2 cellular contexts compared by ENCODE assay signal in genomic region chr3:160010578-160010977, GRCh38.
TF ChIP-seq lines count a peak whose summit lies in the region.

No MANE protein-coding gene starts in this region.

TF ChIP-seq in GM12878, 131 proteins besides CTCF, POLR2A, EP300 and RAD21 (continued from another document and continues in another):
- TF ChIP-seq E4F1 (IDR thresholded peaks at IDR 0.05; ENCODE audit: borderline replicate concordance, partially characterized antibody): no peak
- TF ChIP-seq STAT3 (IDR thresholded peaks at IDR 0.05; ENCODE audit: low read depth, low read length): no peak
- TF ChIP-seq HDAC2 (IDR thresholded peaks at IDR 0.05): no peak
- no peak for TF ChIP-seq IRF3 (IDR thresholded peaks at IDR 0.05)
- TF ChIP-seq BHLHE40 (IDR thresholded peaks at IDR 0.05; ENCODE audit: borderline replicate concordance in 1 of 2, low read depth in 2 of 2, low read length in 1 of 2): peak; percentile 46 to 66; a peak in 2 of 4 replicates
- no peak for TF ChIP-seq WRNIP1 (IDR thresholded peaks at IDR 0.05; ENCODE audit: borderline replicate concordance, low read depth, low read length)
- no peak for TF ChIP-seq SUPT20H (IDR thresholded peaks at IDR 0.05; ENCODE audit: borderline replicate concordance, control insufficient read depth, low read depth, low read length)
- no peak for TF ChIP-seq RELA (IDR thresholded peaks at IDR 0.05; ENCODE audit: borderline replicate concordance, partially characterized antibody)
- TF ChIP-seq ELK1 (IDR thresholded peaks at IDR 0.05; ENCODE audit: low read depth, low read length): no peak
- no peak for TF ChIP-seq PRDM15 (CRISPR knock-in tag; IDR thresholded peaks at IDR 0.05)
- no peak for TF ChIP-seq NFYA (IDR thresholded peaks at IDR 0.05; ENCODE audit: borderline replicate concordance, low read depth, low read length)
- no peak for TF ChIP-seq MEF2A (IDR thresholded peaks at IDR 0.05; ENCODE audit: insufficient read depth, low read depth, low read length)
- no peak for TF ChIP-seq CEBPB (IDR thresholded peaks at IDR 0.05; ENCODE audit: borderline replicate concordance in 1 of 2, low read depth in 2 of 2, low read length in 2 of 2)
- peak; percentile 20; the same call in 1 of the 2 replicates for TF ChIP-seq PAX5 (IDR thresholded peaks at IDR 0.05; ENCODE audit: borderline replicate concordance, low read depth, low read length)
- no peak for TF ChIP-seq IRF5 (IDR thresholded peaks at IDR 0.05; ENCODE audit: borderline replicate concordance)
- TF ChIP-seq SIX5 (IDR thresholded peaks at IDR 0.05; ENCODE audit: low read depth, low read length, severe bottlenecking): no peak
- TF ChIP-seq GATAD2B (conservative IDR thresholded peaks at IDR 0.05; ENCODE audit: low read depth): no peak
- TF ChIP-seq POLR2AphosphoS2 (IDR thresholded peaks at IDR 0.05; ENCODE audit: low read depth, low read length): no peak
- TF ChIP-seq ZNF274 (IDR thresholded peaks at IDR 0.05; ENCODE audit: insufficient read depth, insufficient read length): no peak
- no peak for TF ChIP-seq TBL1XR1 (IDR thresholded peaks at IDR 0.05; ENCODE audit: low read depth, low read length)

TF ChIP-seq in GM23338, 12 proteins besides CTCF, POLR2A, EP300 and RAD21 (continued from another document):
- no peak for TF ChIP-seq REST (IDR thresholded peaks at IDR 0.05; ENCODE audit: unreplicated experiment)
- TF ChIP-seq EZH2 (IDR thresholded peaks at IDR 0.05; ENCODE audit: low read depth, unreplicated experiment): no peak
- no peak for TF ChIP-seq STAT1 (IDR thresholded peaks at IDR 0.05; ENCODE audit: unreplicated experiment)
- TF ChIP-seq ZNF462 (CRISPR knock-in tag; IDR thresholded peaks at IDR 0.05): no peak
- no peak for TF ChIP-seq ZNF114 (CRISPR knock-in tag; IDR thresholded peaks at IDR 0.05)
- TF ChIP-seq CREB1 (CRISPR knock-in tag; IDR thresholded peaks at IDR 0.05; ENCODE audit: low read depth): no peak
